ENCODE assay signal across 14 cellular contexts in genomic region chr15:40555876-40556275, GRCh38. TPM values are rescaled to one million over a fixed set of nuclear protein-coding genes. Genes with fewer than 3 reads are reported as not detected.
DNase-seq lines count a peak whose midpoint lies in the region; ATAC-seq, FAIRE-seq and TF ChIP-seq lines count a peak whose summit lies in the region.
"Had no signal": no experiment of that assay in that cellular context is flagged by ENCODE, and none has a peak within 500 bp of the region (broad histone marks: within the 10 kb centered on the region; RNA-seq: fewer than 3 reads in every experiment).

No MANE protein-coding gene starts in this region.

- H3K36me3 Mint-ChIP-seq in GM23338 (ENCODE audit: low read depth) (peaks cover 22% of the 10 kb centered on the region; the same call in 2 of the 3 replicates), activated B cell treated with CpG ODN at 0.5 μM for 24 hours (ENCODE audit: low read depth) (peaks cover 53% of the 10 kb centered on the region), memory B cell (peaks cover 26% of the 10 kb centered on the region)

- H3K4me1 ChIP-seq in GM23338 (ENCODE audit: insufficient read depth) (peaks cover 27% of the 10 kb centered on the region), small intestine (ENCODE audit: control insufficient read depth in 2 of 2, insufficient read depth in 1 of 2, low read depth in 1 of 2, low read length in 1 of 2) (no peaks in the 10 kb centered on the region)
- H3K4me1 ChIP-seq: A549 had no signal

- no peaks in the 10 kb centered on the region for H3K9me2 ChIP-seq in GM23338 (ENCODE audit: insufficient read depth)

- H3K36me3 ChIP-seq in GM23338 (ENCODE audit: insufficient read depth) (no peaks in the 10 kb centered on the region), small intestine (ENCODE audit: control insufficient read depth in 2 of 2, insufficient read depth in 2 of 2, low read length in 2 of 2) (peaks cover 2 to 7% of the 10 kb centered on the region in 2 donors)

- WGBS in small intestine, 3 donors = 98 to 100% (median 98%) methylated on average over 2 of the region's 2 CpGs

- no peak for ATAC-seq in GM23338
- no peak for ATAC-seq in activated B cell treated with CpG ODN at 0.5 μM for 24 hours (ENCODE audit: low read depth)
- ATAC-seq in memory B cell (ENCODE audit: low read depth) = no peak
- ATAC-seq: A549; CD8-positive, alpha-beta T cell had no signal

- no peaks in the 10 kb centered on the region; the same call in 1 of the 2 replicates for H4K20me1 ChIP-seq in GM23338 (replicated peaks; ENCODE audit: insufficient read depth)

- H2AFZ ChIP-seq in GM23338 = no peak overlapping the region
- H2AFZ ChIP-seq: GM23248 had no signal

- no peaks in the 10 kb centered on the region for H3F3A ChIP-seq in GM23338 (replicated peaks; ENCODE audit: low read depth)

- 0 out of 2 replicates have a peak overlapping the region, but pooled peaks have one; percentile 67 for H3K27ac Mint-ChIP-seq in GM23338
- peak overlapping the region; percentile 94 for H3K27ac Mint-ChIP-seq in activated B cell treated with CpG ODN at 0.5 μM for 24 hours
- H3K27ac Mint-ChIP-seq in memory B cell = peak overlapping the region; percentile 96
- H3K27ac Mint-ChIP-seq: CD14-positive monocyte; CD8-positive, alpha-beta T cell had no signal

- intact Hi-C loops in activated B cell treated with CpG ODN at 0.5 μM for 24 hours (cut with micrococcal nuclease) = no loop called here

- no peak overlapping the region for H3K4me2 ChIP-seq in GM23338
- H3K4me2 ChIP-seq: A549 had no signal

- H3K27ac ChIP-seq in GM23338 (ENCODE audit: low read depth) (no peak overlapping the region), small intestine (ENCODE audit: low read depth in 1 of 2, low read length in 1 of 2) (no peak overlapping the region)
- H3K27ac ChIP-seq: A549, GM23248 had no signal

- no peaks in the 10 kb centered on the region for H3K9me3 Mint-ChIP-seq in GM23338
- no peaks in the 10 kb centered on the region for H3K9me3 Mint-ChIP-seq in activated B cell treated with CpG ODN at 0.5 μM for 24 hours
- no peaks in the 10 kb centered on the region for H3K9me3 Mint-ChIP-seq in memory B cell
- H3K9me3 Mint-ChIP-seq: CD14-positive monocyte; CD8-positive, alpha-beta T cell; H9 had no signal

- H3K27me3 Mint-ChIP-seq in GM23338 (ENCODE audit: insufficient read depth, low read depth, poor library complexity) (peaks cover 14% of the 10 kb centered on the region), activated B cell treated with CpG ODN at 0.5 μM for 24 hours (no peaks in the 10 kb centered on the region), memory B cell (no peaks in the 10 kb centered on the region)

- H3K9me3 ChIP-seq in small intestine (ENCODE audit: control insufficient read depth, low read depth) = no peaks in the 10 kb centered on the region
- H3K9me3 ChIP-seq: A549 had no signal

- H3K4me3 Mint-ChIP-seq in GM23338 (no peak overlapping the region), activated B cell treated with CpG ODN at 0.5 μM for 24 hours (peak overlapping the region; percentile 5), memory B cell (no peak overlapping the region)
- H3K4me3 Mint-ChIP-seq: CD14-positive monocyte; CD8-positive, alpha-beta T cell; H9 had no signal

- H3K27me3 ChIP-seq in GM23338 (ENCODE audit: insufficient read depth) = no peaks in the 10 kb centered on the region
- H3K27me3 ChIP-seq in small intestine (ENCODE audit: control insufficient read depth in 2 of 2, insufficient read depth in 2 of 2, low read length in 2 of 2) = no peaks in the 10 kb centered on the region

- TF ChIP-seq CTCF in GM23338 (conservative IDR thresholded peaks at IDR 0.05; ENCODE audit: low read depth in 2 of 2) (no peak), activated B cell treated with CpG ODN at 0.5 μM for 24 hours (IDR thresholded peaks at IDR 0.05) (no peak), foreskin fibroblast (IDR thresholded peaks at IDR 0.05; ENCODE audit: low read depth, low read length) (no peak)

- CTCF ChIA-PET in activated B cell treated with CpG ODN at 0.5 μM for 24 hours (lab: Charles Lee) = interaction anchor here (0.8 kb wide), 1 partner anchor 36 kb away, joined by 3 read pairs; no protein-coding TSS in a partner anchor

- FAIRE-seq in small intestine (lab: Jason Lieb, UNC) = no peak
- FAIRE-seq: A549, GM18507 had no signal

- POLR2A ChIA-PET in activated B cell treated with CpG ODN at 0.5 μM for 24 hours (lab: Charles Lee) = interaction anchor here (1.6 to 4.6 kb wide), 3 partner anchors 9 to 13 kb away, joined by 7 to 32 read pairs (median 8); partner anchors contain the start of genes CCDC32 and RPUSD2

- peaks cover 50% of the 10 kb centered on the region for H3K4me1 Mint-ChIP-seq in GM23338
- H3K4me1 Mint-ChIP-seq in activated B cell treated with CpG ODN at 0.5 μM for 24 hours = peaks cover 95% of the 10 kb centered on the region
- peaks cover 65% of the 10 kb centered on the region for H3K4me1 Mint-ChIP-seq in memory B cell

- DNase-seq in GM23338 (ENCODE audit: low spot score) (no peak), activated B cell treated with CpG ODN at 0.5 μM for 24 hours (no peak), memory B cell (ENCODE audit: low spot score in 2 of 2) (no peak), foreskin fibroblast (no peak), small intestine (no peak)
- DNase-seq in activated CD4-positive, alpha-beta T cell treated with anti-CD3 and anti-CD28 coated beads for 1 hour = no peak
- DNase-seq: CD8-positive, alpha-beta T cell; DMS53; GF-D8; GM23248; H9 had no signal

- H3K79me2 ChIP-seq in GM23338 (replicated peaks; ENCODE audit: insufficient read depth) = no peaks in the 10 kb centered on the region

- H3K4me3 ChIP-seq in GM23338 (no peak overlapping the region), foreskin fibroblast (ENCODE audit: low read depth in 1 of 2, low read length in 2 of 2) (no peak overlapping the region), small intestine (ENCODE audit: low read depth in 1 of 2, low read length in 2 of 2) (no peak overlapping the region)
- H3K4me3 ChIP-seq: A549, GM23248 had no signal

TF ChIP-seq in GM23338, 12 proteins besides CTCF, POLR2A, EP300 and RAD21:
- TF ChIP-seq ZNF114 (CRISPR knock-in tag; IDR thresholded peaks at IDR 0.05) (no peak), ZNF331 (CRISPR knock-in tag; IDR thresholded peaks at IDR 0.05; ENCODE audit: low read depth) (no peak), EZH2 (IDR thresholded peaks at IDR 0.05; ENCODE audit: low read depth, unreplicated experiment) (no peak), STAT1 (IDR thresholded peaks at IDR 0.05; ENCODE audit: unreplicated experiment) (no peak), JUNB (IDR thresholded peaks at IDR 0.05; ENCODE audit: unreplicated experiment) (no peak), EZH2phosphoT487 (IDR thresholded peaks at IDR 0.05; ENCODE audit: unreplicated experiment) (no peak)

RNA-seq across cellular contexts. Expression of gene CCDC32, which starts 9.0 kb away (rescaled TPM):
- total RNA-seq in GM23338 (2014; rRNA removed; shearing (Covaris generic)) = 15.4 and 16.9 TPM in 2 replicates
- 12.2 and 13.8 TPM in 2 replicates for polyA plus RNA-seq in GM23338 (2016; fragmentation: Nextera tagmentation; extraction: Ambion mirVana)
- 64.0 and 66.3 TPM in 2 replicates for total RNA-seq in activated B cell treated with CpG ODN at 0.5 μM for 24 hours
- polyA plus RNA-seq in small intestine = 10 to 100 TPM; 22.3 to 23.8 (median 23.5) TPM

RNA-seq across cellular contexts. Expression of gene RPUSD2, which starts 13.2 kb away (rescaled TPM):
- total RNA-seq in GM23338 (2014; rRNA removed; shearing (Covaris generic)) = 23.3 and 25.5 TPM in 2 replicates
- polyA plus RNA-seq in GM23338 (2016; fragmentation: Nextera tagmentation; extraction: Ambion mirVana) = 21.2 and 22.0 TPM in 2 replicates
- 20.1 and 24.8 TPM in 2 replicates for total RNA-seq in activated B cell treated with CpG ODN at 0.5 μM for 24 hours
- polyA plus RNA-seq in small intestine = 10 to 100 TPM in 1 of 3 donors, 1 to 10 TPM in 2; 3.2 to 10.1 (median 4.0) TPM

RNA-seq across cellular contexts. Expression of gene KNL1, which starts 38.2 kb away (rescaled TPM):
- 43.2 and 46.2 TPM in 2 replicates for total RNA-seq in GM23338 (2014; rRNA removed; shearing (Covaris generic))
- polyA plus RNA-seq in GM23338 (2016; fragmentation: Nextera tagmentation; extraction: Ambion mirVana) = 16.7 and 18.5 TPM in 2 replicates
- 5.1 and 7.7 TPM in 2 replicates for total RNA-seq in activated B cell treated with CpG ODN at 0.5 μM for 24 hours
- 10 to 100 TPM in 1 of 3 donors, 1 to 10 TPM in 2; 8.1 to 11.0 (median 9.5) TPM for polyA plus RNA-seq in small intestine
